Comparison of ENCODE assay signal across 8 cellular contexts in genomic region chr13:33743438-33744368, GRCh38.
DNase-seq lines count a peak whose midpoint lies in the region; ATAC-seq and TF ChIP-seq lines count a peak whose summit lies in the region.

No MANE protein-coding gene starts in this region.

- H3K27me3 ChIP-seq in adrenal gland (no peaks in the 10 kb centered on the region), brain microvascular endothelial cell (replicated peaks) (no peaks in the 10 kb centered on the region)

- H3K4me3 ChIP-seq in adrenal gland (no peak overlapping the region), brain microvascular endothelial cell (ENCODE audit: low read depth, low read length) (no peak overlapping the region)

- peak; percentile 86 to 93 for DNase-seq in AML-193 (lab: John Stamatoyannopoulos, UW)
- DNase-seq in adrenal gland: no peak
- no peak for DNase-seq in brain microvascular endothelial cell
- DNase-seq in SHP77 (lab: John Stamatoyannopoulos, UW): no peak
- DNase-seq in RKO (ENCODE audit: low spot score): no peak

- ATAC-seq in HG03108 (IDR thresholded peaks at IDR 0.05; ENCODE audit: unreplicated experiment): peak; percentile 80

- TF ChIP-seq POLR2A in GM19193 (IDR thresholded peaks at IDR 0.05; ENCODE audit: extremely low read depth, insufficient read depth, insufficient read length) (peak; percentile 34), adrenal gland (IDR thresholded peaks at IDR 0.05) (no peak)

- no peak for TF ChIP-seq CTCF in VCaP (conservative IDR thresholded peaks at IDR 0.05)
- TF ChIP-seq CTCF in adrenal gland (IDR thresholded peaks at IDR 0.05): no peak
- no peak for TF ChIP-seq CTCF in brain microvascular endothelial cell (IDR thresholded peaks at IDR 0.05; ENCODE audit: low read depth, low read length, missing control alignments)

- intact Hi-C loops in adrenal gland (cut with DNase I): no loop called here

- H3K36me3 ChIP-seq in adrenal gland (replicated peaks in 1 of 2): no peaks in the 10 kb centered on the region
- H3K36me3 ChIP-seq in brain microvascular endothelial cell (replicated peaks): no peaks in the 10 kb centered on the region

- in situ Hi-C loops in brain microvascular endothelial cell (cut with HindIII; ENCODE audit: low pct_ligation_motif_present, low sequenced_read_pairs): no loop called here

- H3K4me1 ChIP-seq in adrenal gland (replicated peaks in 1 of 2): no peaks in the 10 kb centered on the region

- WGBS in adrenal gland, 4 donors: 75 to 82% (median 81%) methylated on average over 6 of the region's 6 CpGs

- H3K27ac ChIP-seq in VCaP: peak overlapping the region; percentile 90
- H3K27ac ChIP-seq in adrenal gland: no peak overlapping the region
- no peak overlapping the region for H3K27ac ChIP-seq in brain microvascular endothelial cell

- H3K9me3 ChIP-seq in adrenal gland (replicated peaks in 1 of 3): no peaks in the 10 kb centered on the region

Comparison
In these comparisons a context has a peak if more than half of its experiments do, and no peak if none do; other contexts are left out.
1. DNase-seq: peak in AML-193 (2 of 2); none in adrenal gland (0 of 7), brain microvascular endothelial cell (single experiment), SHP77 (0 of 2) and RKO (single experiment).